In the genomic region with DNA sequence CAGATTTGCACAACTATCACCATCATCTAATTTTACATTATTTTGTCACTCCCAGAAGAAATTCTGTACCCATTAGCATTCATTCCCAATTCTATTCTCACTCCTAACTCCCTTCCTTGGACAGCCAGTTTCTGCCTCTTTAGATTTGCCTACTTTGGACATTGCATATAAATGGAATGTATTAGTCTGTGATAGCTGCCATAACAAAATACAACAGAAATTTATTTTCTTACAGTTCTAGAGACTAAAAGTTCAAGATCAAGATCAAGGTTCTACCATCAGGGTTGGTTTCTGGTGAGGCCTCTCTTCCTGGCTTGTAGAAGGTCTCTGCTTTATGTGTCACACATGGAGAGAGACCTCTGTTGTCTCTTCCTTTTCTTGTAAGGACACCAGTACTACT, we compare ENCODE assay signal across 11 cellular contexts.
"Had no signal": no experiment of that assay in that cellular context is flagged by ENCODE, and none has a peak within 500 bp of the region (broad histone marks: within the 10 kb centered on the region; RNA-seq: fewer than 3 reads in every experiment).

No MANE protein-coding gene starts in this region.

- H3K9me3 ChIP-seq: HAP-1 had no signal

- H2AFZ ChIP-seq: GM23248, GM23338 had no signal

- H3K4me3 ChIP-seq: GM23248, GM23338, HAP-1 had no signal

- FAIRE-seq: H1, H54 had no signal

- H3K27ac ChIP-seq: GM23248 had no signal

- H3K4me1 ChIP-seq: HAP-1 had no signal

- H3K9ac ChIP-seq: GM23248 had no signal

- DNase-seq: GOT3, H7, H9, HCEC 1CT, HFFc6 had no signal

- H3K4me2 ChIP-seq: GM23338 had no signal

- ATAC-seq: GM23338, HCT116 had no signal
